14 cellular contexts compared by ENCODE assay signal in genomic region chr7:93910076-93910994, GRCh38. TPM values are rescaled to one million over a fixed set of nuclear protein-coding genes. Genes with fewer than 3 reads are reported as not detected.
DNase-seq lines count a peak whose midpoint lies in the region; ATAC-seq and TF ChIP-seq lines count a peak whose summit lies in the region.
"Had no signal": no experiment of that assay in that cellular context is flagged by ENCODE, and none has a peak within 500 bp of the region (broad histone marks: within the 10 kb centered on the region; RNA-seq: fewer than 3 reads in every experiment).

No MANE protein-coding gene starts in this region.

- H3K27me3 Mint-ChIP-seq in HFFc6 (ENCODE audit: insufficient read depth), result no peaks in the 10 kb centered on the region
- H3K27me3 Mint-ChIP-seq in activated CD4-positive, alpha-beta T cell treated with anti-CD3 and anti-CD28 coated beads, Interleukin-2, amount 10 ng/mL, durations not matched to agents 7 days and 5 days, result peaks cover 7% of the 10 kb centered on the region
- H3K27me3 Mint-ChIP-seq: stimulated activated naive CD8-positive, alpha-beta T cell treated with anti-CD3 and anti-CD28 coated beads, Interleukin-15, amount 100 ng/mL, for 72 hours had no signal

- intact Hi-C loops in right cardiac atrium (cut with DNase I), result no loop called here

- peak; percentile 85 to 89 for ATAC-seq in right cardiac atrium
- ATAC-seq: stimulated activated naive CD8-positive, alpha-beta T cell treated with anti-CD3 and anti-CD28 coated beads, Interleukin-15, amount 100 ng/mL, for 72 hours had no signal

- H3K27me3 ChIP-seq in right cardiac atrium (ENCODE audit: control insufficient read depth, insufficient read depth) (no peaks in the 10 kb centered on the region), smooth muscle cell (ENCODE audit: low read depth) (no peaks in the 10 kb centered on the region)
- H3K27me3 ChIP-seq: breast epithelium had no signal

- H3K79me2 ChIP-seq in smooth muscle cell (ENCODE audit: low read depth), result no peaks in the 10 kb centered on the region

- H3K27ac ChIP-seq in right cardiac atrium (ENCODE audit: low read length) (no peak overlapping the region), smooth muscle cell (ENCODE audit: low read depth) (no peak overlapping the region)

- no peaks in the 10 kb centered on the region for H3K36me3 ChIP-seq in smooth muscle cell (ENCODE audit: low read depth)
- H3K36me3 ChIP-seq: breast epithelium had no signal

- H4K20me1 ChIP-seq in smooth muscle cell (ENCODE audit: low read depth), result no peaks in the 10 kb centered on the region

- in situ Hi-C loops in astrocyte of the spinal cord (cut with HindIII; ENCODE audit: low sequenced_read_pairs), result no loop called here

- H3K4me3 Mint-ChIP-seq in HFFc6, result no peak overlapping the region
- no peak overlapping the region for H3K4me3 Mint-ChIP-seq in activated CD4-positive, alpha-beta T cell treated with anti-CD3 and anti-CD28 coated beads, Interleukin-2, amount 10 ng/mL, durations not matched to agents 7 days and 5 days
- H3K4me3 Mint-ChIP-seq: stimulated activated naive CD8-positive, alpha-beta T cell treated with anti-CD3 and anti-CD28 coated beads, Interleukin-15, amount 100 ng/mL, for 72 hours had no signal

- POLR2A ChIA-PET in activated CD4-positive, alpha-beta T cell treated with anti-CD3 and anti-CD28 coated beads, Interleukin-2, amount 10 ng/mL, durations not matched to agents 7 days and 5 days (lab: Charles Lee), result no interaction called here

- H3K9me3 ChIP-seq in right cardiac atrium (ENCODE audit: control insufficient read depth, low read length) (no peaks in the 10 kb centered on the region), smooth muscle cell (replicated peaks; ENCODE audit: low read depth) (no peaks in the 10 kb centered on the region)
- H3K9me3 ChIP-seq: breast epithelium had no signal

- no peaks in the 10 kb centered on the region for H3F3A ChIP-seq in smooth muscle cell (ENCODE audit: low read depth)

- TF ChIP-seq CTCF in HFFc6 (IDR thresholded peaks at IDR 0.05) (no peak), astrocyte of the spinal cord (IDR thresholded peaks at IDR 0.05; ENCODE audit: low read depth, low read length) (no peak), smooth muscle cell (IDR thresholded peaks at IDR 0.05; ENCODE audit: borderline replicate concordance, insufficient read depth, poor library complexity, severe bottlenecking) (no peak)

- CTCF ChIA-PET in activated CD4-positive, alpha-beta T cell treated with anti-CD3 and anti-CD28 coated beads, Interleukin-2, amount 10 ng/mL, durations not matched to agents 7 days and 5 days (lab: Charles Lee), result interaction anchor here (0.6 to 1.0 kb wide), 2 partner anchors 177 to 523 kb away, joined by 3 to 4 read pairs; no protein-coding TSS in a partner anchor

- no peak overlapping the region for H2AFZ ChIP-seq in smooth muscle cell (ENCODE audit: low read depth)

- no peak overlapping the region for H3K27ac Mint-ChIP-seq in HFFc6
- no peak overlapping the region for H3K27ac Mint-ChIP-seq in activated CD4-positive, alpha-beta T cell treated with anti-CD3 and anti-CD28 coated beads, Interleukin-2, amount 10 ng/mL, durations not matched to agents 7 days and 5 days
- H3K27ac Mint-ChIP-seq: stimulated activated naive CD8-positive, alpha-beta T cell treated with anti-CD3 and anti-CD28 coated beads, Interleukin-15, amount 100 ng/mL, for 72 hours had no signal

- WGBS in right cardiac atrium, result 11% methylated on average over 3 of the region's 3 CpGs
- WGBS in smooth muscle cell (ENCODE audit: low lambda C conversion rate), result 39% methylated on average over 3 of the region's 3 CpGs

- no peaks in the 10 kb centered on the region for H3K9me3 Mint-ChIP-seq in HFFc6
- H3K9me3 Mint-ChIP-seq in activated CD4-positive, alpha-beta T cell treated with anti-CD3 and anti-CD28 coated beads, Interleukin-2, amount 10 ng/mL, durations not matched to agents 7 days and 5 days, result no peaks in the 10 kb centered on the region
- H3K9me3 Mint-ChIP-seq: stimulated activated naive CD8-positive, alpha-beta T cell treated with anti-CD3 and anti-CD28 coated beads, Interleukin-15, amount 100 ng/mL, for 72 hours had no signal

- peak; percentile 33 for DNase-seq in HFFc6
- peak; percentile 52 for DNase-seq in astrocyte of the spinal cord (ENCODE audit: low read depth, low spot score)
- DNase-seq in right cardiac atrium, result peak in 2 of 3 donors; percentile 51 to 55
- no peak for DNase-seq in smooth muscle cell (lab: John Stamatoyannopoulos, UW; ENCODE audit: unreplicated experiment)
- DNase-seq in SW480 (ENCODE audit: low spot score), result no peak
- DNase-seq in activated CD4-positive, alpha-beta T cell treated with anti-CD3 and anti-CD28 coated beads, Interleukin-2, amount 10 ng/mL, durations not matched to agents 7 days and 5 days, result no peak
- DNase-seq in glomerular visceral epithelial cell (ENCODE audit: extremely low spot score), result no peak
- DNase-seq: activated CD4-positive, alpha-beta T cell treated with anti-CD3 and anti-CD28 coated beads for 1 hour; COR-L47; islet precursor cell; NCI-H1436 treated with DMSO at 0.1 percent for 48 hours; stimulated activated naive CD8-positive, alpha-beta T cell treated with anti-CD3 and anti-CD28 coated beads, Interleukin-15, amount 100 ng/mL, for 72 hours had no signal

- peaks cover 31% of the 10 kb centered on the region for H3K4me1 Mint-ChIP-seq in HFFc6 (ENCODE audit: low read depth)
- H3K4me1 Mint-ChIP-seq in activated CD4-positive, alpha-beta T cell treated with anti-CD3 and anti-CD28 coated beads, Interleukin-2, amount 10 ng/mL, durations not matched to agents 7 days and 5 days, result no peaks in the 10 kb centered on the region
- H3K4me1 Mint-ChIP-seq: stimulated activated naive CD8-positive, alpha-beta T cell treated with anti-CD3 and anti-CD28 coated beads, Interleukin-15, amount 100 ng/mL, for 72 hours had no signal

- H3K4me3 ChIP-seq in astrocyte of the spinal cord (ENCODE audit: low read depth, low read length), result no peak overlapping the region
- H3K4me3 ChIP-seq in right cardiac atrium (ENCODE audit: low read length), result no peak overlapping the region
- no peak overlapping the region for H3K4me3 ChIP-seq in smooth muscle cell
- H3K4me3 ChIP-seq: breast epithelium had no signal

- H3K4me2 ChIP-seq in smooth muscle cell, result peak overlapping the region; percentile 39

- no peak overlapping the region for H3K9ac ChIP-seq in smooth muscle cell (ENCODE audit: low read depth)

- H3K36me3 Mint-ChIP-seq in HFFc6 (ENCODE audit: low read depth), result no peaks in the 10 kb centered on the region
- H3K36me3 Mint-ChIP-seq in activated CD4-positive, alpha-beta T cell treated with anti-CD3 and anti-CD28 coated beads, Interleukin-2, amount 10 ng/mL, durations not matched to agents 7 days and 5 days (ENCODE audit: low read depth), result no peaks in the 10 kb centered on the region

- H3K4me1 ChIP-seq in right cardiac atrium (ENCODE audit: control insufficient read depth, insufficient read depth, low read length), result peaks cover 2% of the 10 kb centered on the region
- H3K4me1 ChIP-seq in smooth muscle cell (ENCODE audit: low read depth), result peaks cover 3% of the 10 kb centered on the region
- H3K4me1 ChIP-seq: breast epithelium had no signal

RNA-seq across cellular contexts. Expression of gene GNGT1, which starts 4.0 kb away (rescaled TPM):
- total RNA-seq in HFFc6 (2021; fragmentation: NEBNext Ultra II Directional; extraction: Animal tissue kit (Norgen Biotek cat#: 25700)), result not detected
- total RNA-seq in right cardiac atrium (not detected), smooth muscle cell (not detected in 2 replicates)
- polyA plus RNA-seq in right cardiac atrium (not detected), smooth muscle cell (not detected in 2 replicates)
- total RNA-seq in activated CD4-positive, alpha-beta T cell treated with anti-CD3 and anti-CD28 coated beads, Interleukin-2, amount 10 ng/mL, durations not matched to agents 7 days and 5 days, result not detected
- total RNA-seq: breast epithelium, epithelial cell of proximal tubule had no signal

RNA-seq across cellular contexts. Expression of gene GNG11, which starts 11.2 kb away (rescaled TPM):
- total RNA-seq in HFFc6 (2021; fragmentation: NEBNext Ultra II Directional; extraction: Animal tissue kit (Norgen Biotek cat#: 25700)), result 10 to 100 TPM; 26.0 to 31.4 (median 28.1) TPM
- total RNA-seq in right cardiac atrium (10 to 100 TPM; 12.1 to 17.6 (median 15.5) TPM), smooth muscle cell (13.4 and 18.9 TPM in 2 replicates)
- polyA plus RNA-seq in right cardiac atrium (43.8 TPM), smooth muscle cell (22.3 and 31.2 TPM in 2 replicates)
- not detected for total RNA-seq in activated CD4-positive, alpha-beta T cell treated with anti-CD3 and anti-CD28 coated beads, Interleukin-2, amount 10 ng/mL, durations not matched to agents 7 days and 5 days

RNA-seq across cellular contexts. Expression of gene TFPI2, which starts 19.8 kb away (rescaled TPM):
- total RNA-seq in HFFc6 (2021; fragmentation: NEBNext Ultra II Directional; extraction: Animal tissue kit (Norgen Biotek cat#: 25700)), result 10 to 100 TPM; 38.2 to 80.3 (median 54.5) TPM
- total RNA-seq in right cardiac atrium, result 1 to 10 TPM; 1.6 to 5.1 (median 2.9) TPM
- polyA plus RNA-seq in right cardiac atrium, result 6.5 TPM
- total RNA-seq in smooth muscle cell, result 139 TPM in 2 replicates
- 104 and 145 TPM in 2 replicates for polyA plus RNA-seq in smooth muscle cell
- not detected for total RNA-seq in activated CD4-positive, alpha-beta T cell treated with anti-CD3 and anti-CD28 coated beads, Interleukin-2, amount 10 ng/mL, durations not matched to agents 7 days and 5 days

Comparison
In these comparisons a context has a peak if more than half of its experiments do, and no peak if none do; other contexts are left out.
1. DNase-seq: peak in HFFc6 (single experiment), astrocyte of the spinal cord (single experiment) and right cardiac atrium (2 of 3); none in smooth muscle cell (single experiment), SW480 (single experiment), activated CD4-positive, alpha-beta T cell treated with anti-CD3 and anti-CD28 coated beads, Interleukin-2, amount 10 ng/mL, durations not matched to agents 7 days and 5 days (single experiment) and glomerular visceral epithelial cell (single experiment).
2. RNA of gene GNG11, which starts 11.2 kb away (total RNA-seq): 26.0 to 31.4 TPM in HFFc6, 12.1 to 17.6 TPM in right cardiac atrium and 13.4 to 18.9 TPM in smooth muscle cell; not detected in activated CD4-positive, alpha-beta T cell treated with anti-CD3 and anti-CD28 coated beads, Interleukin-2, amount 10 ng/mL, durations not matched to agents 7 days and 5 days; every median in the first group is over 10 times any median in the second.
3. RNA of gene TFPI2, which starts 19.8 kb away (total RNA-seq): 139 TPM in smooth muscle cell and 38.2 to 80.3 TPM in HFFc6; 1.6 to 5.1 TPM in right cardiac atrium and not detected in activated CD4-positive, alpha-beta T cell treated with anti-CD3 and anti-CD28 coated beads, Interleukin-2, amount 10 ng/mL, durations not matched to agents 7 days and 5 days; every median in the first group is over 4 times any median in the second.